Comparison of ENCODE assay signal across 2 cellular contexts in the genomic region with DNA sequence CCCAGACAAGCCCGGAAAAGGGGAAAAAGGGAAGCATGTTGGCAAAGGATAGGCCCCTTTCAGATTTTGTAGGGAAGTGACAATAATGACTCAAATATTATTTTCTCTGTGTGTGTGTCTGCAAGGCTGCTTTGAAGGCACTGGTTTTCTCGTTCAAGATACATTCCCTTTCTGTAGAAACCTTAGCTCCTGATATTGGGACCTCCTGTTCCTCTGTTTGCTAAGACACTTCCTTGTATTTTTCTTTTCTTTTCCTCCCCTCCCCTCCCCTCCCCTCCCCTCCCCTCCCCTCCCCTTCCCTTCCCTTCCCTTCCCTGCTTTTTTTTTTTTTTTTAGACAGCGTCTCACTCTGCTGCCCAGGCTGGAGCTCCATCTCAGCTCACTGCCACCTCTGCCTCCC.
TF ChIP-seq lines count a peak whose summit lies in the region.

No MANE protein-coding gene starts in this region.

TF ChIP-seq in HepG2, 621 proteins besides CTCF, POLR2A, EP300 and RAD21 (continued from another document):
- TF ChIP-seq, protein P1, sequence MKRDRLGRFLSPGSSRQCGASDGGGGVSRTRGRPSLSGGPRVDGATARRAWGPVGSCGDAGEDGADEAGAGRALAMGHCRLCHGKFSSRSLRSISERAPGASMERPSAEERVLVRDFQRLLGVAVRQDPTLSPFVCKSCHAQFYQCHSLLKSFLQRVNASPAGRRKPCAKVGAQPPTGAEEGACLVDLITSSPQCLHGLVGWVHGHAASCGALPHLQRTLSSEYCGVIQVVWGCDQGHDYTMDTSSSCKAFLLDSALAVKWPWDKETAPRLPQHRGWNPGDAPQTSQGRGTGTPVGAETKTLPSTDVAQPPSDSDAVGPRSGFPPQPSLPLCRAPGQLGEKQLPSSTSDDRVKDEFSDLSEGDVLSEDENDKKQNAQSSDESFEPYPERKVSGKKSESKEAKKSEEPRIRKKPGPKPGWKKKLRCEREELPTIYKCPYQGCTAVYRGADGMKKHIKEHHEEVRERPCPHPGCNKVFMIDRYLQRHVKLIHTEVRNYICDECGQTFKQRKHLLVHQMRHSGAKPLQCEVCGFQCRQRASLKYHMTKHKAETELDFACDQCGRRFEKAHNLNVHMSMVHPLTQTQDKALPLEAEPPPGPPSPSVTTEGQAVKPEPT (CRISPR knock-in tag; IDR thresholded peaks at IDR 0.05; ENCODE audit: low read depth): no peak
- TF ChIP-seq SP4 (CRISPR knock-in tag; IDR thresholded peaks at IDR 0.05) (no peak), IKZF4 (CRISPR knock-in tag; IDR thresholded peaks at IDR 0.05; ENCODE audit: borderline replicate concordance, low read depth, not compliant biosample characterization) (no peak), SP2 (CRISPR knock-in tag; IDR thresholded peaks at IDR 0.05) (no peak)
- TF ChIP-seq, protein P2, sequence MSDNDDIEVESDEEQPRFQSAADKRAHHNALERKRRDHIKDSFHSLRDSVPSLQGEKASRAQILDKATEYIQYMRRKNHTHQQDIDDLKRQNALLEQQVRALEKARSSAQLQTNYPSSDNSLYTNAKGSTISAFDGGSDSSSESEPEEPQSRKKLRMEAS (IDR thresholded peaks at IDR 0.05): no peak

TF ChIP-seq in K562, 482 proteins besides CTCF, POLR2A, EP300 and RAD21 (continued from another document):
- TF ChIP-seq, protein P3, sequence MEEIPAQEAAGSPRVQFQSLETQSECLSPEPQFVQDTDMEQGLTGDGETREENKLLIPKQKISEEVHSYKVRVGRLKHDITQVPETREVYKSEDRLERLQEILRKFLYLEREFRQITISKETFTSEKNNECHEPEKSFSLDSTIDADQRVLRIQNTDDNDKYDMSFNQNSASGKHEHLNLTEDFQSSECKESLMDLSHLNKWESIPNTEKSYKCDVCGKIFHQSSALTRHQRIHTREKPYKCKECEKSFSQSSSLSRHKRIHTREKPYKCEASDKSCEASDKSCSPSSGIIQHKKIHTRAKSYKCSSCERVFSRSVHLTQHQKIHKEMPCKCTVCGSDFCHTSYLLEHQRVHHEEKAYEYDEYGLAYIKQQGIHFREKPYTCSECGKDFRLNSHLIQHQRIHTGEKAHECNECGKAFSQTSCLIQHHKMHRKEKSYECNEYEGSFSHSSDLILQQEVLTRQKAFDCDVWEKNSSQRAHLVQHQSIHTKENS (CRISPR knock-in tag; IDR thresholded peaks at IDR 0.05): no peak
- TF ChIP-seq NR3C1 (CRISPR knock-in tag; IDR thresholded peaks at IDR 0.05): no peak
- TF ChIP-seq CSDE1 (IDR thresholded peaks at IDR 0.05): no peak
- TF ChIP-seq, protein P4, sequence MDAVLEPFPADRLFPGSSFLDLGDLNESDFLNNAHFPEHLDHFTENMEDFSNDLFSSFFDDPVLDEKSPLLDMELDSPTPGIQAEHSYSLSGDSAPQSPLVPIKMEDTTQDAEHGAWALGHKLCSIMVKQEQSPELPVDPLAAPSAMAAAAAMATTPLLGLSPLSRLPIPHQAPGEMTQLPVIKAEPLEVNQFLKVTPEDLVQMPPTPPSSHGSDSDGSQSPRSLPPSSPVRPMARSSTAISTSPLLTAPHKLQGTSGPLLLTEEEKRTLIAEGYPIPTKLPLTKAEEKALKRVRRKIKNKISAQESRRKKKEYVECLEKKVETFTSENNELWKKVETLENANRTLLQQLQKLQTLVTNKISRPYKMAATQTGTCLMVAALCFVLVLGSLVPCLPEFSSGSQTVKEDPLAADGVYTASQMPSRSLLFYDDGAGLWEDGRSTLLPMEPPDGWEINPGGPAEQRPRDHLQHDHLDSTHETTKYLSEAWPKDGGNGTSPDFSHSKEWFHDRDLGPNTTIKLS (IDR thresholded peaks at IDR 0.05; ENCODE audit: borderline replicate concordance, low read depth): no peak
- peak; percentile 84 for TF ChIP-seq PCBP2 (IDR thresholded peaks at IDR 0.05; ENCODE audit: low read depth, low read length, poor library complexity, severe bottlenecking)
- TF ChIP-seq, protein P5, sequence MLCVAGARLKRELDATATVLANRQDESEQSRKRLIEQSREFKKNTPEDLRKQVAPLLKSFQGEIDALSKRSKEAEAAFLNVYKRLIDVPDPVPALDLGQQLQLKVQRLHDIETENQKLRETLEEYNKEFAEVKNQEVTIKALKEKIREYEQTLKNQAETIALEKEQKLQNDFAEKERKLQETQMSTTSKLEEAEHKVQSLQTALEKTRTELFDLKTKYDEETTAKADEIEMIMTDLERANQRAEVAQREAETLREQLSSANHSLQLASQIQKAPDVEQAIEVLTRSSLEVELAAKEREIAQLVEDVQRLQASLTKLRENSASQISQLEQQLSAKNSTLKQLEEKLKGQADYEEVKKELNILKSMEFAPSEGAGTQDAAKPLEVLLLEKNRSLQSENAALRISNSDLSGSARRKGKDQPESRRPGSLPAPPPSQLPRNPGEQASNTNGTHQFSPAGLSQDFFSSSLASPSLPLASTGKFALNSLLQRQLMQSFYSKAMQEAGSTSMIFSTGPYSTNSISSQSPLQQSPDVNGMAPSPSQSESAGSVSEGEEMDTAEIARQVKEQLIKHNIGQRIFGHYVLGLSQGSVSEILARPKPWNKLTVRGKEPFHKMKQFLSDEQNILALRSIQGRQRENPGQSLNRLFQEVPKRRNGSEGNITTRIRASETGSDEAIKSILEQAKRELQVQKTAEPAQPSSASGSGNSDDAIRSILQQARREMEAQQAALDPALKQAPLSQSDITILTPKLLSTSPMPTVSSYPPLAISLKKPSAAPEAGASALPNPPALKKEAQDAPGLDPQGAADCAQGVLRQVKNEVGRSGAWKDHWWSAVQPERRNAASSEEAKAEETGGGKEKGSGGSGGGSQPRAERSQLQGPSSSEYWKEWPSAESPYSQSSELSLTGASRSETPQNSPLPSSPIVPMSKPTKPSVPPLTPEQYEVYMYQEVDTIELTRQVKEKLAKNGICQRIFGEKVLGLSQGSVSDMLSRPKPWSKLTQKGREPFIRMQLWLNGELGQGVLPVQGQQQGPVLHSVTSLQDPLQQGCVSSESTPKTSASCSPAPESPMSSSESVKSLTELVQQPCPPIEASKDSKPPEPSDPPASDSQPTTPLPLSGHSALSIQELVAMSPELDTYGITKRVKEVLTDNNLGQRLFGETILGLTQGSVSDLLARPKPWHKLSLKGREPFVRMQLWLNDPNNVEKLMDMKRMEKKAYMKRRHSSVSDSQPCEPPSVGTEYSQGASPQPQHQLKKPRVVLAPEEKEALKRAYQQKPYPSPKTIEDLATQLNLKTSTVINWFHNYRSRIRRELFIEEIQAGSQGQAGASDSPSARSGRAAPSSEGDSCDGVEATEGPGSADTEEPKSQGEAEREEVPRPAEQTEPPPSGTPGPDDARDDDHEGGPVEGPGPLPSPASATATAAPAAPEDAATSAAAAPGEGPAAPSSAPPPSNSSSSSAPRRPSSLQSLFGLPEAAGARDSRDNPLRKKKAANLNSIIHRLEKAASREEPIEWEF (CRISPR knock-in tag; IDR thresholded peaks at IDR 0.05): no peak
- no peak for TF ChIP-seq ZNF224 (CRISPR knock-in tag; IDR thresholded peaks at IDR 0.05)
- TF ChIP-seq DACH1 (IDR thresholded peaks at IDR 0.05; ENCODE audit: partially characterized antibody): no peak
- no peak for TF ChIP-seq KDM2B (CRISPR knock-in tag; IDR thresholded peaks at IDR 0.05)
- peak; percentile 96 for TF ChIP-seq HNRNPK (IDR thresholded peaks at IDR 0.05; ENCODE audit: low read depth, low read length, poor library complexity, severe bottlenecking)
- TF ChIP-seq NKRF (IDR thresholded peaks at IDR 0.05; ENCODE audit: borderline replicate concordance): no peak
TF ChIP-seq in K562: peak in this region for 3.
